Comparison of ENCODE assay signal across 28 cellular contexts in genomic region chr1:206939841-206940587, GRCh38. TPM values are rescaled to one million over a fixed set of nuclear protein-coding genes. Genes with fewer than 3 reads are reported as not detected.
"Had no signal": no experiment of that assay in that cellular context is flagged by ENCODE, and none has a peak within 500 bp of the region (broad histone marks: within the 10 kb centered on the region; RNA-seq: fewer than 3 reads in every experiment).

No MANE protein-coding gene starts in this region.

- H3K4me3 ChIP-seq: body of pancreas, lower lobe of right lung, neural progenitor cell, psoas muscle, thoracic aorta had no signal

- H3K4me1 ChIP-seq: neural progenitor cell, psoas muscle had no signal

- FAIRE-seq: islet of Langerhans had no signal

- ATAC-seq: activated CD8-positive, alpha-beta memory T cell treated with anti-CD3 and anti-CD28 coated beads, Interleukin-2, amount 10 ng/mL, durations not matched to agents 7 days and 5 days; activated T-helper 17 cell treated with anti-CD3 and anti-CD28 coated beads, Interleukin-2, amount 50 U/mL, for 72 hours; body of pancreas; left cardiac atrium; lower lobe of right lung; psoas muscle; right cardiac atrium had no signal

- H3K27ac ChIP-seq: body of pancreas, lower lobe of right lung, neural progenitor cell, psoas muscle, thoracic aorta had no signal

- H3K9me3 ChIP-seq: body of pancreas, lower lobe of right lung, psoas muscle, thoracic aorta had no signal

- H3K27me3 ChIP-seq: body of pancreas, neural progenitor cell had no signal

- DNase-seq: activated CD4-positive, alpha-beta memory T cell treated with anti-CD3 and anti-CD28 coated beads, Interleukin-2, amount 10 ng/mL, durations not matched to agents 7 days and 5 days; activated CD4-positive, alpha-beta T cell treated with anti-CD3 and anti-CD28 coated beads for 48 hours; activated CD4-positive, CD25-positive, alpha-beta regulatory T cell; activated CD8-positive, alpha-beta memory T cell treated with anti-CD3 and anti-CD28 coated beads, Interleukin-2, amount 10 ng/mL, durations not matched to agents 7 days and 5 days; activated naive CD4-positive, alpha-beta T cell; activated naive CD8-positive, alpha-beta T cell treated with anti-CD3 and anti-CD28 coated beads, Interleukin-2, amount 10 ng/mL, durations not matched to agents 7 days and 5 days; central memory CD4-positive, alpha-beta T cell; cortex of kidney; effector CD4-positive, alpha-beta T cell; foreskin fibroblast; glutamatergic neuron; hippocampal formation; left cardiac atrium; lower lobe of right lung; naive B cell; psoas muscle; right cardiac atrium; T-helper 1 cell; T-helper 9 cell had no signal

- H3K36me3 ChIP-seq: neural progenitor cell, thoracic aorta had no signal

RNA-seq across cellular contexts. Expression of gene PIGR, which starts 6.3 kb away (rescaled TPM):
- total RNA-seq: activated CD4-positive, alpha-beta memory T cell treated with anti-CD3 and anti-CD28 coated beads, Interleukin-2, amount 10 ng/mL, durations not matched to agents 7 days and 5 days; activated naive CD8-positive, alpha-beta T cell treated with anti-CD3 and anti-CD28 coated beads, Interleukin-2, amount 10 ng/mL, durations not matched to agents 7 days and 5 days; mesothelial cell of epicardium; osteoblast had no signal

RNA-seq across cellular contexts. Expression of gene FCMR, which starts 18.3 kb away (rescaled TPM):
- total RNA-seq: mesothelial cell of epicardium, osteoblast had no signal

RNA-seq across cellular contexts. Expression of gene FCAMR, which starts 30.2 kb away (rescaled TPM):
- total RNA-seq: activated CD4-positive, alpha-beta memory T cell treated with anti-CD3 and anti-CD28 coated beads, Interleukin-2, amount 10 ng/mL, durations not matched to agents 7 days and 5 days; activated CD8-positive, alpha-beta memory T cell treated with anti-CD3 and anti-CD28 coated beads, Interleukin-2, amount 10 ng/mL, durations not matched to agents 7 days and 5 days; activated T-helper 17 cell treated with anti-CD3 and anti-CD28 coated beads, Interleukin-2, amount 50 U/mL, for 72 hours; body of pancreas; left cardiac atrium; lower lobe of right lung; mesothelial cell of epicardium; osteoblast; psoas muscle; right cardiac atrium; skeletal muscle tissue; thoracic aorta; urinary bladder had no signal

RNA-seq across cellular contexts. Expression of gene IL24, which starts 42.8 kb away (rescaled TPM):
- total RNA-seq: activated CD4-positive, alpha-beta memory T cell treated with anti-CD3 and anti-CD28 coated beads, Interleukin-2, amount 10 ng/mL, durations not matched to agents 7 days and 5 days; activated CD8-positive, alpha-beta memory T cell treated with anti-CD3 and anti-CD28 coated beads, Interleukin-2, amount 10 ng/mL, durations not matched to agents 7 days and 5 days; activated naive CD8-positive, alpha-beta T cell treated with anti-CD3 and anti-CD28 coated beads, Interleukin-2, amount 10 ng/mL, durations not matched to agents 7 days and 5 days; body of pancreas; left cardiac atrium; lower lobe of right lung; mesothelial cell of epicardium; osteoblast; right cardiac atrium; skeletal muscle tissue; thoracic aorta; urinary bladder had no signal
